In the genomic region with DNA sequence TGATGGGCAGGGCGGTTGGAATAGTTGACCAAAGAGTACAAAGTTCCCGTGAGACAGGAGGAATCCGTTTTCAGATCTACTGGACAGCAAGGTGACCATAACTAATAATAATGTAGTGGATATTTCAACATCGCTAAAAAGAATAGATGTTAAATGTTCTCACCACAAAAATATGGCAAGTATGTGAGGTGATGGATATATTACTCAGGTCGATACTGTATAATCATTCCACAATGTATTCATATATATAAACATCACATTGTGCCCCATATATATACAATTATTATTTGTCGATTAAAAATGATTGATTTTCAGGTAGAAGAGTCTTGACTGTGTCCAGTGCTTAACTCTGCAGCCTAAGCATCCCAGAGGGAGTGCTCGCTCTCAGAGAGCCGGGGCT, we compare ENCODE assay signal across 24 cellular contexts.
"Had no signal": no experiment of that assay in that cellular context is flagged by ENCODE, and none has a peak within 500 bp of the region (broad histone marks: within the 10 kb centered on the region; RNA-seq: fewer than 3 reads in every experiment).

No MANE protein-coding gene starts in this region.

- H3K4me3 ChIP-seq: stomach, suprapubic skin, testis, thoracic aorta, thyroid gland, tibial artery, tibial nerve, upper lobe of left lung, upper lobe of right lung, uterus, vagina had no signal

- DNase-seq: stimulated activated CD4-positive, alpha-beta T cell treated with anti-CD3 and anti-CD28 coated beads, Interleukin-2, amount 100 ng/mL, for 48 hours; stimulated activated CD4-positive, alpha-beta T cell treated with anti-CD3 and anti-CD28 coated beads, Interleukin-4, amount 100 ng/mL, for 1 hour; stimulated activated CD4-positive, alpha-beta T cell treated with anti-CD3 and anti-CD28 coated beads, Interleukin-4, amount 100 ng/mL, for 24 hours; stimulated activated CD4-positive, alpha-beta T cell treated with anti-CD3 and anti-CD28 coated beads, Interleukin-4, amount 100 ng/mL, for 4 hours; stimulated activated CD8-positive, alpha-beta memory T cell treated with anti-CD3 and anti-CD28 coated beads, Interleukin-4, amount 100 ng/mL, for 48 hours; stimulated activated naive B cell treated with anti-CD40 and anti-IgM and Interleukin-4, amounts not matched to agents 10 μg/mL and 1 μg/mL and 100 μg/mL, for 72 hours; stimulated activated naive CD4-positive, alpha-beta T cell; stimulated activated naive CD4-positive, alpha-beta T cell treated with Interleukin-2 at 50 U/mL for 16 hours; stimulated activated naive CD8-positive, alpha-beta T cell treated with anti-CD3 and anti-CD28 coated beads, Interleukin-15, amount 100 ng/mL, for 72 hours; stimulated activated naive CD8-positive, alpha-beta T cell treated with anti-CD3 and anti-CD28 coated beads, Interleukin-15, Interleukin-2, amounts not matched to agents 100 U/mL and 50 U/mL, for 24 hours; stomach; substantia nigra; testis; thyroid gland; tibial artery; upper lobe of left lung; upper lobe of right lung; uterus had no signal

- H3K4me1 ChIP-seq: stomach, suprapubic skin, testis, thyroid gland, tibial artery, tibial nerve, upper lobe of left lung, upper lobe of right lung, uterus, vagina had no signal

- H3K36me3 ChIP-seq: stomach, suprapubic skin, thoracic aorta, thyroid gland, tibial artery, tibial nerve, upper lobe of left lung, upper lobe of right lung, uterus, vagina had no signal

- H3K27ac ChIP-seq: stomach, suprapubic skin, testis, thoracic aorta, thyroid gland, tibial artery, tibial nerve, upper lobe of left lung, upper lobe of right lung, uterus, vagina had no signal

- ATAC-seq: stimulated activated effector memory CD8-positive, alpha-beta T cell treated with anti-CD3 and anti-CD28 coated beads, Interleukin-12 subunit alpha, Interleukin-12 subunit beta, amount 100 ng/mL, for 72 hours; stimulated activated memory B cell treated with anti-CD40 and anti-IgM and Interleukin-4, amounts not matched to agents 10 μg/mL and 1 μg/mL and 100 μg/mL, for 72 hours; stimulated activated naive B cell treated with anti-CD40 and anti-IgM and Interleukin-4, amounts not matched to agents 10 μg/mL and 1 μg/mL and 100 μg/mL, for 72 hours; stimulated activated naive CD8-positive, alpha-beta T cell treated with anti-CD3 and anti-CD28 coated beads, Interleukin-15, amount 100 ng/mL, for 72 hours; stimulated activated naive CD8-positive, alpha-beta T cell treated with anti-CD3 and anti-CD28 coated beads, Interleukin-15, Interleukin-2, amounts not matched to agents 100 U/mL and 50 U/mL, for 24 hours; upper lobe of right lung had no signal

- H3K27me3 ChIP-seq: stomach, suprapubic skin, testis, thyroid gland, tibial artery, tibial nerve, upper lobe of left lung, upper lobe of right lung, uterus, vagina had no signal

- H3K9me3 ChIP-seq: stomach, suprapubic skin, testis, thoracic aorta, thyroid gland, tibial artery, upper lobe of left lung, upper lobe of right lung, uterus, vagina had no signal
